23 cellular contexts compared by ENCODE assay signal in the genomic region with DNA sequence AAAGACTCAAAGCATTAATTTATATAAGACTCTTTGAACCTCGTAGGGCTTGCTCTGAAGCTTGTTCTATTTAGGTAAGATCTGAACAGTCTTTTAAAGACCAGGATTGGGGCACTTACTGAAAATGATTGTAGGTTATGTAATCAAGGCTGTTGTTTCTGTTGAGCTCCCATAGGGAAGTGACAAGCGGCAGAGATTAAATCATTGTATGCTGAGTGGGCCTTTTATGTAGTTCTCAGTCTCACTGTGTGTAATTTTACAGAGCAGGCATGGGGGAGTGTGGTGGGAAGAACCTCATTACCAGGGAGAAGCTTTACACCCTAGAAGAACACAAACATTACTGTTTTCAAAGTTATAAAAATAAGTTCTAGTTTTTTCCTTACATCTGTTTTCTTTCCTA.
"Had no signal": no experiment of that assay in that cellular context is flagged by ENCODE, and none has a peak within 500 bp of the region (broad histone marks: within the 10 kb centered on the region; RNA-seq: fewer than 3 reads in every experiment).

No MANE protein-coding gene starts in this region.

- H3K4me3 Mint-ChIP-seq: activated CD4-positive, alpha-beta T cell treated with anti-CD3 and anti-CD28 coated beads, Interleukin-2, amount 10 ng/mL, durations not matched to agents 7 days and 5 days; activated CD8-positive, alpha-beta T cell treated with anti-CD3 and anti-CD28 coated beads, Interleukin-2, amount 10 ng/mL, durations not matched to agents 7 days and 5 days; activated naive CD4-positive, alpha-beta T cell treated with anti-CD3 and anti-CD28 coated beads, Interleukin-2, amount 10 ng/mL, durations not matched to agents 7 days and 5 days; activated naive CD8-positive, alpha-beta T cell treated with anti-CD3 and anti-CD28 coated beads, Interleukin-2, amount 50 U/mL, for 24 hours; activated T-cell treated with anti-CD3 and anti-CD28 coated beads, Interleukin-2, amount 50 U/mL, for 4 hours; naive B cell; stimulated activated effector memory CD8-positive, alpha-beta T cell treated with anti-CD3 and anti-CD28 coated beads, Interleukin-12 subunit alpha, Interleukin-12 subunit beta, amount 100 ng/mL, for 72 hours; type B pancreatic cell had no signal

- H3K4me1 Mint-ChIP-seq: activated CD4-positive, alpha-beta T cell treated with anti-CD3 and anti-CD28 coated beads, Interleukin-2, amount 10 ng/mL, durations not matched to agents 7 days and 5 days; activated naive CD4-positive, alpha-beta T cell treated with anti-CD3 and anti-CD28 coated beads, Interleukin-2, amount 10 ng/mL, durations not matched to agents 7 days and 5 days; activated naive CD8-positive, alpha-beta T cell treated with anti-CD3 and anti-CD28 coated beads, Interleukin-2, amount 50 U/mL, for 24 hours; naive B cell; stimulated activated effector memory CD8-positive, alpha-beta T cell treated with anti-CD3 and anti-CD28 coated beads, Interleukin-12 subunit alpha, Interleukin-12 subunit beta, amount 100 ng/mL, for 72 hours had no signal

- H3K4me3 ChIP-seq: coronary artery, left lung, ovary, psoas muscle, smooth muscle cell, stomach, testis had no signal

- H3K36me3 ChIP-seq: left lung, ovary, stomach had no signal

- H3K4me1 ChIP-seq: left lung, psoas muscle, stomach, testis had no signal

- H3K9me3 Mint-ChIP-seq: type B pancreatic cell had no signal

- H3K27ac ChIP-seq: coronary artery, left lung, ovary, psoas muscle, stomach, testis had no signal

- ATAC-seq: activated CD4-positive, CD25-positive, alpha-beta regulatory T cell treated with anti-CD3 and anti-CD28 coated beads, Interleukin-2, amount 50 U/mL, for 24 hours; activated CD8-positive, alpha-beta T cell treated with anti-CD3 and anti-CD28 coated beads, Interleukin-2, amount 10 ng/mL, durations not matched to agents 7 days and 5 days; activated naive CD8-positive, alpha-beta T cell treated with anti-CD3 and anti-CD28 coated beads, Interleukin-2, amount 50 U/mL, for 24 hours; activated T-cell treated with anti-CD3 and anti-CD28 coated beads, Interleukin-2, amount 50 U/mL, for 4 hours; left lung; psoas muscle; sciatic nerve; stimulated activated effector memory CD8-positive, alpha-beta T cell treated with anti-CD3 and anti-CD28 coated beads, Interleukin-12 subunit alpha, Interleukin-12 subunit beta, amount 100 ng/mL, for 72 hours had no signal

- H3K27me3 ChIP-seq: left lung, ovary, stomach, testis had no signal

- H3K9me3 ChIP-seq: left lung, ovary, psoas muscle, stomach, testis had no signal

- H3K27ac Mint-ChIP-seq: activated CD4-positive, alpha-beta T cell treated with anti-CD3 and anti-CD28 coated beads, Interleukin-2, amount 10 ng/mL, durations not matched to agents 7 days and 5 days; activated CD8-positive, alpha-beta T cell treated with anti-CD3 and anti-CD28 coated beads, Interleukin-2, amount 10 ng/mL, durations not matched to agents 7 days and 5 days; activated naive CD4-positive, alpha-beta T cell treated with anti-CD3 and anti-CD28 coated beads, Interleukin-2, amount 10 ng/mL, durations not matched to agents 7 days and 5 days; activated naive CD8-positive, alpha-beta T cell treated with anti-CD3 and anti-CD28 coated beads, Interleukin-2, amount 50 U/mL, for 24 hours; naive B cell; stimulated activated effector memory CD8-positive, alpha-beta T cell treated with anti-CD3 and anti-CD28 coated beads, Interleukin-12 subunit alpha, Interleukin-12 subunit beta, amount 100 ng/mL, for 72 hours; type B pancreatic cell had no signal

- DNase-seq: activated CD4-positive, alpha-beta T cell treated with anti-CD3 and anti-CD28 coated beads, Interleukin-2, amount 10 ng/mL, durations not matched to agents 7 days and 5 days; activated CD8-positive, alpha-beta T cell treated with anti-CD3 and anti-CD28 coated beads, Interleukin-2, amount 10 ng/mL, durations not matched to agents 7 days and 5 days; activated effector memory CD4-positive, alpha-beta T cell treated with Interleukin-2 at 50 U/mL for 16 hours; activated naive CD4-positive, alpha-beta T cell treated with anti-CD3 and anti-CD28 coated beads, Interleukin-2, amount 10 ng/mL, durations not matched to agents 7 days and 5 days; activated naive CD8-positive, alpha-beta T cell treated with anti-CD3 and anti-CD28 coated beads, Interleukin-2, amount 50 U/mL, for 24 hours; activated T-cell treated with anti-CD3 and anti-CD28 coated beads, Interleukin-2, amount 50 U/mL, for 4 hours; aorta; erythroblast; left lung; midbrain; naive B cell; ovary; psoas muscle; stimulated activated CD4-positive, alpha-beta T cell treated with anti-CD3 and anti-CD28 coated beads, Interleukin-4, amount 100 ng/mL, for 24 hours; stomach; T1000; testis had no signal

- H3K27me3 Mint-ChIP-seq: activated CD4-positive, alpha-beta T cell treated with anti-CD3 and anti-CD28 coated beads, Interleukin-2, amount 10 ng/mL, durations not matched to agents 7 days and 5 days; activated naive CD4-positive, alpha-beta T cell treated with anti-CD3 and anti-CD28 coated beads, Interleukin-2, amount 10 ng/mL, durations not matched to agents 7 days and 5 days; activated naive CD8-positive, alpha-beta T cell treated with anti-CD3 and anti-CD28 coated beads, Interleukin-2, amount 50 U/mL, for 24 hours; type B pancreatic cell had no signal

- H3K36me3 Mint-ChIP-seq: activated naive CD4-positive, alpha-beta T cell treated with anti-CD3 and anti-CD28 coated beads, Interleukin-2, amount 10 ng/mL, durations not matched to agents 7 days and 5 days; naive B cell; stimulated activated effector memory CD8-positive, alpha-beta T cell treated with anti-CD3 and anti-CD28 coated beads, Interleukin-12 subunit alpha, Interleukin-12 subunit beta, amount 100 ng/mL, for 72 hours; type B pancreatic cell had no signal
